Comparison of ENCODE assay signal across 35 cellular contexts in the genomic region with DNA sequence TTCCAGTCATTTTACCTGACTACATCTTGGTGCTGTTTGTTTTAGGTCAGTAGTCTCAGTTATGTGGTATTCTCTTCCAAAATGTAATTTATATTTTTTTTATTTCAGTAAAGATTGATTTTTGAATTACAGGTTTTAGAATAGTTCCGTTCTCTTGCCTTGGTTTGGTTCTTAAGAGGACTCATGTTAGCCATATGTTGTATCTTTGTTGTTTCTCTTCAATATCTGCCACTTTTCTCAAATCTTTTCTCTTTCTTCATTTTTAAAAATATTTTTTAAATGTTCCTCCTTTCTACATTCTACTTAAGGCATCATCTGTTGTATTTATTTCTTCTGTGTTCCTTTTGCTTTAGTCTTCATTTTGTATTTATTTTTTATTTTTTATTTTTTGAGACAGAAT.
"Had no signal": no experiment of that assay in that cellular context is flagged by ENCODE, and none has a peak within 500 bp of the region (broad histone marks: within the 10 kb centered on the region; RNA-seq: fewer than 3 reads in every experiment).

No MANE protein-coding gene starts in this region.

- H3K27ac ChIP-seq: KMS-11 had no signal

- H3K27me3 ChIP-seq: MG63 had no signal

- H3K4me3 ChIP-seq: MG63 had no signal

- DNase-seq: Karpas-422, Kasumi-1, KG1, MG63, MM.1S, MV-4-11, NCI-H1048, NCI-H1092, NCI-H1092 treated with DMSO at 0.1 percent for 48 hours, NCI-H1105, NCI-H1105 treated with DMSO at 0.1 percent for 48 hours, NCI-H1417, NCI-H1417 treated with DMSO at 0.1 percent for 48 hours, NCI-H1436, NCI-H1436 treated with DMSO at 0.1 percent for 48 hours, NCI-H146, NCI-H1694, NCI-H1694 treated with DMSO at 0.1 percent for 48 hours, NCI-H187, NCI-H187 treated with DMSO at 0.1 percent for 48 hours, NCI-H1930, NCI-H2029, NCI-H2029 treated with DMSO at 0.1 percent for 48 hours, NCI-H2081, NCI-H2081 treated with DMSO at 0.1 percent for 48 hours, NCI-H2107, NCI-H2171, NCI-H2171 treated with DMSO at 0.1 percent for 48 hours, NCI-H2227 treated with DMSO at 0.1 percent for 48 hours, NCI-H226, NCI-H345, NCI-H446, NCI-H446 treated with DMSO at 0.1 percent for 48 hours, NCI-H510A had no signal
